Comparison of ENCODE assay signal across 11 cellular contexts in genomic region chr12:105278043-105278697, GRCh38. TPM values are rescaled to one million over a fixed set of nuclear protein-coding genes. Genes with fewer than 3 reads are reported as not detected.
DNase-seq lines count a peak whose midpoint lies in the region; ATAC-seq, FAIRE-seq and TF ChIP-seq lines count a peak whose summit lies in the region.
"Had no signal": no experiment of that assay in that cellular context is flagged by ENCODE, and none has a peak within 500 bp of the region (broad histone marks: within the 10 kb centered on the region; RNA-seq: fewer than 3 reads in every experiment).

No MANE protein-coding gene starts in this region.

- H3K36me3 ChIP-seq in GM23248 (ENCODE audit: low read depth) = no peaks in the 10 kb centered on the region

- H3K4me3 ChIP-seq in GM23248 (no peak overlapping the region), fibroblast of the aortic adventitia (ENCODE audit: low read depth, low read length) (no peak overlapping the region)

- H3F3A ChIP-seq in GM23248 (ENCODE audit: insufficient read depth) = no peaks in the 10 kb centered on the region

- no peak overlapping the region for H3K27ac Mint-ChIP-seq in activated T-cell treated with anti-CD3 and anti-CD28 coated beads, Interleukin-2, amount 50 U/mL, for 72 hours

- H3K4me2 ChIP-seq in GM23248 (ENCODE audit: unreplicated experiment) = no peak overlapping the region

- no peak for TF ChIP-seq POLR2A in GM12892 (IDR thresholded peaks at IDR 0.05; ENCODE audit: low read depth, low read length)

- ATAC-seq in GM21723 (IDR thresholded peaks at IDR 0.05; ENCODE audit: unreplicated experiment) = no peak
- no peak for ATAC-seq in activated T-cell treated with anti-CD3 and anti-CD28 coated beads, Interleukin-2, amount 50 U/mL, for 72 hours (replicated peaks in 1 of 2)
- ATAC-seq: activated CD4-positive, CD25-positive, alpha-beta regulatory T cell treated with anti-CD3 and anti-CD28 coated beads, Interleukin-2, amount 50 U/mL, for 24 hours; activated naive CD4-positive, alpha-beta T cell treated with anti-CD3 and anti-CD28 coated beads, Interleukin-2, amount 50 U/mL, for 72 hours; stimulated activated naive CD8-positive, alpha-beta T cell treated with anti-CD3 and anti-CD28 coated beads, Interleukin-15, amount 100 ng/mL, for 72 hours had no signal

- WGBS in GM23248 (ENCODE audit: low coverage in 1 of 2, low lambda C conversion rate in 2 of 2, missing lambda C conversion rate in 2 of 2), 2 experiments = 57 to 59% methylated on average over 4 of the region's 4 CpGs

- no peaks in the 10 kb centered on the region for H3K4me1 ChIP-seq in GM23248 (ENCODE audit: insufficient read depth)

- 0 out of 2 replicates have a peak overlapping the region, but pooled peaks have one; percentile 21 for H2AFZ ChIP-seq in GM23248

- H3K9me2 ChIP-seq in GM23248 (ENCODE audit: insufficient read depth) = no peaks in the 10 kb centered on the region

- H3K4me3 Mint-ChIP-seq in activated T-cell treated with anti-CD3 and anti-CD28 coated beads, Interleukin-2, amount 50 U/mL, for 72 hours = no peak overlapping the region
- H3K4me3 Mint-ChIP-seq: stimulated activated naive CD8-positive, alpha-beta T cell treated with anti-CD3 and anti-CD28 coated beads, Interleukin-15, amount 100 ng/mL, for 72 hours had no signal

- no peaks in the 10 kb centered on the region for H4K20me1 ChIP-seq in GM23248 (ENCODE audit: insufficient read depth)

- H3K9me3 Mint-ChIP-seq in activated T-cell treated with anti-CD3 and anti-CD28 coated beads, Interleukin-2, amount 50 U/mL, for 72 hours = no peaks in the 10 kb centered on the region
- H3K9me3 Mint-ChIP-seq: activated naive CD4-positive, alpha-beta T cell treated with anti-CD3 and anti-CD28 coated beads, Interleukin-2, amount 50 U/mL, for 72 hours; stimulated activated naive CD8-positive, alpha-beta T cell treated with anti-CD3 and anti-CD28 coated beads, Interleukin-15, amount 100 ng/mL, for 72 hours had no signal

- TF ChIP-seq CTCF in fibroblast of the aortic adventitia (IDR thresholded peaks at IDR 0.05; ENCODE audit: insufficient read depth, low read length) = peak; percentile 45

- no peaks in the 10 kb centered on the region for H3K27me3 ChIP-seq in GM23248 (replicated peaks; ENCODE audit: insufficient read depth)

- H3K9me3 ChIP-seq in GM23248 (ENCODE audit: low read depth) = no peaks in the 10 kb centered on the region

- no peaks in the 10 kb centered on the region for H3K4me1 Mint-ChIP-seq in activated T-cell treated with anti-CD3 and anti-CD28 coated beads, Interleukin-2, amount 50 U/mL, for 72 hours (ENCODE audit: low read depth)
- H3K4me1 Mint-ChIP-seq: stimulated activated naive CD8-positive, alpha-beta T cell treated with anti-CD3 and anti-CD28 coated beads, Interleukin-15, amount 100 ng/mL, for 72 hours had no signal

- FAIRE-seq in GM12892 (lab: Jason Lieb, UNC) = no peak

- H3K36me3 Mint-ChIP-seq in activated T-cell treated with anti-CD3 and anti-CD28 coated beads, Interleukin-2, amount 50 U/mL, for 72 hours (ENCODE audit: insufficient read depth in 2 of 2) = no peaks in the 10 kb centered on the region
- H3K36me3 Mint-ChIP-seq: activated naive CD4-positive, alpha-beta T cell treated with anti-CD3 and anti-CD28 coated beads, Interleukin-2, amount 50 U/mL, for 72 hours had no signal

- H3K27me3 Mint-ChIP-seq in activated T-cell treated with anti-CD3 and anti-CD28 coated beads, Interleukin-2, amount 50 U/mL, for 72 hours (ENCODE audit: low read depth) = no peaks in the 10 kb centered on the region

- in situ Hi-C loops in GM23248 (cut with MboI) = no loop called here

- H3K79me2 ChIP-seq in GM23248 (ENCODE audit: insufficient read depth) = no peaks in the 10 kb centered on the region

- no peak overlapping the region for H3K27ac ChIP-seq in GM23248

- no peak overlapping the region for H3K9ac ChIP-seq in GM23248

- DNase-seq in GM23248 (peak; percentile 75), RPMI8226 (peak; percentile 6), fibroblast of the aortic adventitia (ENCODE audit: low read depth) (peak; percentile 49), stromal cell of bone marrow (ENCODE audit: low read depth) (peak; percentile 10), GM12892 (ENCODE audit: insufficient read length) (no peak)
- DNase-seq in activated T-cell treated with anti-CD3 and anti-CD28 coated beads, Interleukin-2, amount 50 U/mL, for 72 hours = no peak
- DNase-seq: stimulated activated CD4-positive, alpha-beta T cell treated with anti-CD3 and anti-CD28 coated beads, Interleukin-12 subunit alpha, Interleukin-12 subunit beta, amount 100 ng/mL, for 4 hours; stimulated activated naive CD8-positive, alpha-beta T cell treated with anti-CD3 and anti-CD28 coated beads, Interleukin-15, amount 100 ng/mL, for 72 hours had no signal

RNA-seq across cellular contexts. Expression of gene APPL2, which starts 42.2 kb away (rescaled TPM):
- 76.8 and 83.0 TPM in 2 replicates for total RNA-seq in GM23248 (2014; rRNA removed; shearing (Covaris generic))
- polyA plus RNA-seq in GM23248 (2016; fragmentation: Nextera tagmentation; extraction: Ambion mirVana) = 119 and 122 TPM in 2 replicates
- 48.5 and 73.0 TPM in 2 replicates for total RNA-seq in fibroblast of the aortic adventitia (ENCODE audit: low replicate concordance)
- polyA plus RNA-seq in GM12892 (2012; ENCODE audit: missing spikeins) = 6.7 TPM
- 10 to 100 TPM; 18.9 to 19.7 TPM for total RNA-seq in activated T-cell treated with anti-CD3 and anti-CD28 coated beads, Interleukin-2, amount 50 U/mL, for 72 hours

RNA-seq across cellular contexts. Expression of gene C12orf75, which starts 52.3 kb away (rescaled TPM):
- total RNA-seq in GM23248 (2014; rRNA removed; shearing (Covaris generic)) = 313 and 349 TPM in 2 replicates
- 590 and 607 TPM in 2 replicates for polyA plus RNA-seq in GM23248 (2016; fragmentation: Nextera tagmentation; extraction: Ambion mirVana)
- total RNA-seq in fibroblast of the aortic adventitia (ENCODE audit: low replicate concordance) = 31.7 and 130 TPM in 2 replicates
- polyA plus RNA-seq in GM12892 (2012; ENCODE audit: missing spikeins) = 131 TPM
- 10 to 100 TPM; 68.6 to 73.0 TPM for total RNA-seq in activated T-cell treated with anti-CD3 and anti-CD28 coated beads, Interleukin-2, amount 50 U/mL, for 72 hours

Comparison
In these comparisons a context has a peak if more than half of its experiments do, and no peak if none do; other contexts are left out.
1. DNase-seq: peak in GM23248 (single experiment), RPMI8226 (single experiment), fibroblast of the aortic adventitia (single experiment) and stromal cell of bone marrow (single experiment); none in GM12892 (single experiment) and activated T-cell treated with anti-CD3 and anti-CD28 coated beads, Interleukin-2, amount 50 U/mL, for 72 hours (0 of 2).